1 cellular context compared by ENCODE assay signal in genomic region chr9:127915801-127916664, GRCh38.
TF ChIP-seq lines count a peak whose summit lies in the region.

No MANE protein-coding gene starts in this region.

TF ChIP-seq in IMR-90, 13 proteins besides CTCF, POLR2A, EP300 and RAD21:
- TF ChIP-seq MAFK (IDR thresholded peaks at IDR 0.05; ENCODE audit: low read depth, low read length) (no peak), MXI1 (IDR thresholded peaks at IDR 0.05; ENCODE audit: borderline replicate concordance, low read depth, low read length) (0 out of 2 replicates have a peak, but pooled peaks have one; percentile 33), SMC3 (IDR thresholded peaks at IDR 0.05; ENCODE audit: low read depth, low read length) (no peak)
